17 cellular contexts compared by ENCODE assay signal in the genomic region with DNA sequence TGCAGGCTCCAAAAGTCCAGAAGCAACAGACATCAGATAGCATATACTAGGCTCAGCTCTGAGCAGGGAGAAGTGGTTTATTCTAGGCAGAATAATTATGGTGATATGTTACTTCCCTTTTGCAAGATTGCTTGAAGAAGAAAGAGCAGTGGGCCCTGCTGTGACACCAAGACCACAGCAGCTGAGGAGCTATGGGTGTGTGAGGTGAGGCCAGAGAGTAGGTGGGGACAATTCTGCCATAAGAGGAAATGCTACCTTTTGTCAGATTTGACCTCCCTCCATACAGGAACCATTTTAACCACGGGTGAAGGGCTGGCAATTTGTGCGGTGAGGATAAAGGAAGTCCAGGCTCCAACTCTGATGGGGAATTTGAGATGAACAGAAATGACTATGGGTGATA. TPM values are rescaled to one million over a fixed set of nuclear protein-coding genes. Genes with fewer than 3 reads are reported as not detected.
DNase-seq lines count a peak whose midpoint lies in the region; ATAC-seq lines count a peak whose summit lies in the region.
"Had no signal": no experiment of that assay in that cellular context is flagged by ENCODE, and none has a peak within 500 bp of the region (broad histone marks: within the 10 kb centered on the region; RNA-seq: fewer than 3 reads in every experiment).

No MANE protein-coding gene starts in this region.

- POLR2A ChIA-PET in activated naive CD8-positive, alpha-beta T cell treated with anti-CD3 and anti-CD28 coated beads, Interleukin-2, amount 10 ng/mL, durations not matched to agents 7 days and 5 days (lab: Charles Lee) = interaction anchor here (1.0 to 1.2 kb wide), 2 partner anchors 12 to 30 kb away, joined by 3 to 4 read pairs; no protein-coding TSS in a partner anchor
- POLR2A ChIA-PET in activated CD8-positive, alpha-beta T cell treated with anti-CD3 and anti-CD28 coated beads, Interleukin-2, amount 10 ng/mL, durations not matched to agents 7 days and 5 days (lab: Charles Lee) = no interaction called here

- peak overlapping the region; percentile 83 for H3K27ac Mint-ChIP-seq in activated naive CD8-positive, alpha-beta T cell treated with anti-CD3 and anti-CD28 coated beads, Interleukin-2, amount 10 ng/mL, durations not matched to agents 7 days and 5 days
- no peak overlapping the region for H3K27ac Mint-ChIP-seq in activated naive CD8-positive, alpha-beta T cell treated with anti-CD3 and anti-CD28 coated beads for 36 hours
- H3K27ac Mint-ChIP-seq in activated CD8-positive, alpha-beta T cell treated with anti-CD3 and anti-CD28 coated beads, Interleukin-2, amount 10 ng/mL, durations not matched to agents 7 days and 5 days = peak overlapping the region; percentile 73
- H3K27ac Mint-ChIP-seq: activated naive CD4-positive, alpha-beta T cell treated with anti-CD3 and anti-CD28 coated beads for 36 hours; T-helper 2 cell treated with Interferon-gamma antibody and Interleukin-4, amounts not matched to agents 5 μg/mL and 100 μg/mL, for 36 hours had no signal

- peaks cover 22% of the 10 kb centered on the region for H3K36me3 Mint-ChIP-seq in activated naive CD8-positive, alpha-beta T cell treated with anti-CD3 and anti-CD28 coated beads, Interleukin-2, amount 10 ng/mL, durations not matched to agents 7 days and 5 days
- no peaks in the 10 kb centered on the region for H3K36me3 Mint-ChIP-seq in activated naive CD8-positive, alpha-beta T cell treated with anti-CD3 and anti-CD28 coated beads for 36 hours
- peaks cover 19% of the 10 kb centered on the region for H3K36me3 Mint-ChIP-seq in activated CD8-positive, alpha-beta T cell treated with anti-CD3 and anti-CD28 coated beads, Interleukin-2, amount 10 ng/mL, durations not matched to agents 7 days and 5 days (ENCODE audit: low read depth)

- no peaks in the 10 kb centered on the region for H3K27me3 Mint-ChIP-seq in activated naive CD8-positive, alpha-beta T cell treated with anti-CD3 and anti-CD28 coated beads, Interleukin-2, amount 10 ng/mL, durations not matched to agents 7 days and 5 days
- H3K27me3 Mint-ChIP-seq in activated naive CD8-positive, alpha-beta T cell treated with anti-CD3 and anti-CD28 coated beads for 36 hours = no peaks in the 10 kb centered on the region
- no peaks in the 10 kb centered on the region for H3K27me3 Mint-ChIP-seq in activated CD8-positive, alpha-beta T cell treated with anti-CD3 and anti-CD28 coated beads, Interleukin-2, amount 10 ng/mL, durations not matched to agents 7 days and 5 days (ENCODE audit: low read depth)

- H3K4me1 Mint-ChIP-seq in activated naive CD8-positive, alpha-beta T cell treated with anti-CD3 and anti-CD28 coated beads, Interleukin-2, amount 10 ng/mL, durations not matched to agents 7 days and 5 days = peaks cover 34% of the 10 kb centered on the region
- H3K4me1 Mint-ChIP-seq in activated naive CD8-positive, alpha-beta T cell treated with anti-CD3 and anti-CD28 coated beads for 36 hours = peaks cover 21% of the 10 kb centered on the region
- H3K4me1 Mint-ChIP-seq in activated CD8-positive, alpha-beta T cell treated with anti-CD3 and anti-CD28 coated beads, Interleukin-2, amount 10 ng/mL, durations not matched to agents 7 days and 5 days (ENCODE audit: low read depth) = peaks cover 46% of the 10 kb centered on the region

- H3K4me3 Mint-ChIP-seq in activated naive CD8-positive, alpha-beta T cell treated with anti-CD3 and anti-CD28 coated beads, Interleukin-2, amount 10 ng/mL, durations not matched to agents 7 days and 5 days = peak overlapping the region; percentile 37
- no peak overlapping the region for H3K4me3 Mint-ChIP-seq in activated naive CD8-positive, alpha-beta T cell treated with anti-CD3 and anti-CD28 coated beads for 36 hours
- no peak overlapping the region for H3K4me3 Mint-ChIP-seq in activated CD8-positive, alpha-beta T cell treated with anti-CD3 and anti-CD28 coated beads, Interleukin-2, amount 10 ng/mL, durations not matched to agents 7 days and 5 days
- H3K4me3 Mint-ChIP-seq: activated naive CD4-positive, alpha-beta T cell treated with anti-CD3 and anti-CD28 coated beads for 36 hours; T-helper 2 cell treated with Interferon-gamma antibody and Interleukin-4, amounts not matched to agents 5 μg/mL and 100 μg/mL, for 36 hours had no signal

- peaks cover 6% of the 10 kb centered on the region for H3K9me3 Mint-ChIP-seq in activated naive CD8-positive, alpha-beta T cell treated with anti-CD3 and anti-CD28 coated beads, Interleukin-2, amount 10 ng/mL, durations not matched to agents 7 days and 5 days
- H3K9me3 Mint-ChIP-seq in activated naive CD8-positive, alpha-beta T cell treated with anti-CD3 and anti-CD28 coated beads for 36 hours = peaks cover 7% of the 10 kb centered on the region
- peaks cover 4% of the 10 kb centered on the region for H3K9me3 Mint-ChIP-seq in activated CD8-positive, alpha-beta T cell treated with anti-CD3 and anti-CD28 coated beads, Interleukin-2, amount 10 ng/mL, durations not matched to agents 7 days and 5 days (ENCODE audit: insufficient read depth)
- H3K9me3 Mint-ChIP-seq: activated naive CD4-positive, alpha-beta T cell treated with anti-CD3 and anti-CD28 coated beads for 36 hours had no signal

- no peak for DNase-seq in activated naive CD8-positive, alpha-beta T cell treated with anti-CD3 and anti-CD28 coated beads, Interleukin-2, amount 10 ng/mL, durations not matched to agents 7 days and 5 days
- no peak for DNase-seq in activated naive CD8-positive, alpha-beta T cell treated with anti-CD3 and anti-CD28 coated beads for 36 hours
- DNase-seq in NAMALWA (ENCODE audit: low spot score) = peak; percentile 6
- DNase-seq in activated CD8-positive, alpha-beta T cell treated with anti-CD3 and anti-CD28 coated beads, Interleukin-2, amount 10 ng/mL, durations not matched to agents 7 days and 5 days = peak; percentile 38
- DNase-seq in iPS-NIHi7 (ENCODE audit: extremely low spot score) = no peak
- DNase-seq in DMS 273 (lab: John Stamatoyannopoulos, UW; ENCODE audit: unreplicated experiment) = no peak
- DNase-seq in stimulated activated CD4-positive, alpha-beta T cell treated with anti-CD3 and anti-CD28 coated beads, Interleukin-4, amount 100 ng/mL, for 24 hours = no peak
- DNase-seq in cortex of kidney (lab: John Stamatoyannopoulos, UW) = no peak
- DNase-seq: activated CD8-positive, alpha-beta memory T cell treated with anti-CD3 and anti-CD28 coated beads for 24 hours; activated naive CD4-positive, alpha-beta T cell treated with anti-CD3 and anti-CD28 coated beads for 36 hours; gastrocnemius medialis; midbrain; NCI-H1105 treated with DMSO at 0.1 percent for 48 hours; NCI-H2227 treated with DMSO at 0.1 percent for 48 hours; pancreas; testis had no signal

- CTCF ChIA-PET in activated CD8-positive, alpha-beta T cell treated with anti-CD3 and anti-CD28 coated beads, Interleukin-2, amount 10 ng/mL, durations not matched to agents 7 days and 5 days (lab: Charles Lee) = interaction anchor here (0.8 to 1.4 kb wide), 5 partner anchors 12 to 349 kb away, joined by 3 to 6 read pairs (median 3); no protein-coding TSS in a partner anchor

- ATAC-seq in activated naive CD8-positive, alpha-beta T cell treated with anti-CD3 and anti-CD28 coated beads, Interleukin-2, amount 10 ng/mL, durations not matched to agents 7 days and 5 days (ENCODE audit: low read depth) = peak; percentile 78
- ATAC-seq in activated CD8-positive, alpha-beta T cell treated with anti-CD3 and anti-CD28 coated beads, Interleukin-2, amount 10 ng/mL, durations not matched to agents 7 days and 5 days = peak; percentile 27
- ATAC-seq: gastrocnemius medialis, pancreas had no signal

RNA-seq across cellular contexts. Expression of gene TNFSF15, which starts 51.3 kb away (rescaled TPM):
- total RNA-seq in activated naive CD8-positive, alpha-beta T cell treated with anti-CD3 and anti-CD28 coated beads, Interleukin-2, amount 10 ng/mL, durations not matched to agents 7 days and 5 days = 1 to 10 TPM; 1.0 to 1.2 TPM
- total RNA-seq in activated naive CD8-positive, alpha-beta T cell treated with anti-CD3 and anti-CD28 coated beads for 36 hours = 1 to 10 TPM; 2.3 to 2.4 TPM
- 1 to 10 TPM; 1.1 TPM for total RNA-seq in activated CD8-positive, alpha-beta T cell treated with anti-CD3 and anti-CD28 coated beads, Interleukin-2, amount 10 ng/mL, durations not matched to agents 7 days and 5 days
- total RNA-seq: gastrocnemius medialis had no signal

Comparison
In these comparisons a context has a peak if more than half of its experiments do, and no peak if none do; other contexts are left out.
1. DNase-seq: peak in NAMALWA (single experiment) and activated CD8-positive, alpha-beta T cell treated with anti-CD3 and anti-CD28 coated beads, Interleukin-2, amount 10 ng/mL, durations not matched to agents 7 days and 5 days (single experiment); none in activated naive CD8-positive, alpha-beta T cell treated with anti-CD3 and anti-CD28 coated beads, Interleukin-2, amount 10 ng/mL, durations not matched to agents 7 days and 5 days (single experiment), activated naive CD8-positive, alpha-beta T cell treated with anti-CD3 and anti-CD28 coated beads for 36 hours (single experiment), iPS-NIHi7 (single experiment), DMS 273 (single experiment), stimulated activated CD4-positive, alpha-beta T cell treated with anti-CD3 and anti-CD28 coated beads, Interleukin-4, amount 100 ng/mL, for 24 hours (single experiment) and cortex of kidney (single experiment).